ENCODE assay signal across 7 cellular contexts in genomic region chr19:55898911-55899310, GRCh38. TPM values are rescaled to one million over a fixed set of nuclear protein-coding genes. Genes with fewer than 3 reads are reported as not detected.
"Had no signal": no experiment of that assay in that cellular context is flagged by ENCODE, and none has a peak within 500 bp of the region (broad histone marks: within the 10 kb centered on the region; RNA-seq: fewer than 3 reads in every experiment).

No MANE protein-coding gene starts in this region.

- H3K4me3 Mint-ChIP-seq: GM23338, H9 had no signal

- H3K4me3 ChIP-seq: GM23338, K562 had no signal

- DNase-seq: H9, HCEC 1CT, IMR-90 had no signal

- H3K4me1 Mint-ChIP-seq: GM23338, H9 had no signal

- H3K27ac Mint-ChIP-seq: GM23338, H9 had no signal

RNA-seq across cellular contexts. Expression of gene NLRP13, which starts 33.2 kb away (rescaled TPM):
- total RNA-seq: GM23338, H1, H9, HT-29, IMR-90, K562 had no signal

RNA-seq across cellular contexts. Expression of gene NLRP8, which starts 48.7 kb away (rescaled TPM):
- total RNA-seq: GM23338, H1, H9, HT-29, IMR-90, K562 had no signal
